ENCODE assay signal across 1 cellular context in genomic region chr1:17653728-17654351, GRCh38.
TF ChIP-seq lines count a peak whose summit lies in the region.

No MANE protein-coding gene starts in this region.

TF ChIP-seq in GM23338, 12 proteins besides CTCF, POLR2A, EP300 and RAD21 (continued from another document):
- TF ChIP-seq REST (IDR thresholded peaks at IDR 0.05; ENCODE audit: unreplicated experiment), result no peak
